Comparison of ENCODE assay signal across 18 cellular contexts in genomic region chr12:92945659-92946220, GRCh38.
"Had no signal": no experiment of that assay in that cellular context is flagged by ENCODE, and none has a peak within 500 bp of the region (broad histone marks: within the 10 kb centered on the region; RNA-seq: fewer than 3 reads in every experiment).

No MANE protein-coding gene starts in this region.

- H3K9me3 ChIP-seq: esophagus squamous epithelium, prostate gland, right atrium auricular region, testis, upper lobe of right lung had no signal

- H3K27ac Mint-ChIP-seq: activated naive CD8-positive, alpha-beta T cell; effector memory CD8-positive, alpha-beta T cell had no signal

- H3K36me3 ChIP-seq: cardiac muscle cell, esophagus squamous epithelium, prostate gland, right atrium auricular region, upper lobe of right lung had no signal

- H3K27me3 Mint-ChIP-seq: naive B cell had no signal

- DNase-seq: activated CD4-positive, alpha-beta T cell treated with anti-CD3 and anti-CD28 coated beads for 1 hour; activated CD8-positive, alpha-beta memory T cell treated with anti-CD3 and anti-CD28 coated beads for 24 hours; activated CD8-positive, alpha-beta memory T cell treated with anti-CD3 and anti-CD28 coated beads, Interleukin-2, amount 50 U/mL, for 48 hours; amniotic stem cell; effector memory CD8-positive, alpha-beta T cell; esophagus squamous epithelium; hippocampal formation; naive B cell; stimulated activated CD4-positive, alpha-beta T cell treated with anti-CD3 and anti-CD28 coated beads, Interleukin-2, amount 100 ng/mL, for 48 hours; SW 1271; T-helper 2 cell; testis; upper lobe of right lung had no signal

- ATAC-seq: effector memory CD8-positive, alpha-beta T cell; upper lobe of right lung had no signal

- H3K4me3 Mint-ChIP-seq: activated naive CD8-positive, alpha-beta T cell; effector memory CD8-positive, alpha-beta T cell; neural crest cell had no signal

- H3K4me1 Mint-ChIP-seq: neural crest cell had no signal

- H3K4me1 ChIP-seq: prostate gland, right atrium auricular region, testis, upper lobe of right lung had no signal

- H3K4me3 ChIP-seq: cardiac muscle cell, esophagus squamous epithelium, prostate gland, right atrium auricular region, testis, upper lobe of right lung had no signal

- H3K9me3 Mint-ChIP-seq: effector memory CD8-positive, alpha-beta T cell had no signal
